Comparison of ENCODE assay signal across 8 cellular contexts in genomic region chr12:8243682-8244161, GRCh38. TPM values are rescaled to one million over a fixed set of nuclear protein-coding genes. Genes with fewer than 3 reads are reported as not detected.
DNase-seq lines count a peak whose midpoint lies in the region; ATAC-seq, FAIRE-seq and TF ChIP-seq lines count a peak whose summit lies in the region.
"Not testable (repeated sequence)": the region's sequence is repeated elsewhere in the genome, so short reads cannot be mapped to it uniquely, and the experiment has no call there.

No MANE protein-coding gene starts in this region.

- H3K27me3 Mint-ChIP-seq in activated naive CD8-positive, alpha-beta T cell treated with anti-CD3 and anti-CD28 coated beads for 36 hours: not testable (repeated sequence)

- POLR2A ChIA-PET in HepG2 (lab: Yijun Ruan, JAX): not testable (repeated sequence)

- TF ChIP-seq RAD21 in HepG2 (CRISPR knock-in tag; IDR thresholded peaks at IDR 0.05): not testable (repeated sequence)

- not testable (repeated sequence) for H3K27ac ChIP-seq in KMS-11
- peak overlapping the region; percentile 60; the same call in 1 of the 2 replicates for H3K27ac ChIP-seq in SJSA1
- peak overlapping the region; percentile 66 for H3K27ac ChIP-seq in HepG2 (ENCODE audit: extremely low read length, insufficient read depth, low read length)
- peak overlapping the region; percentile 81 to 86 for H3K27ac ChIP-seq in prostate gland
- H3K27ac ChIP-seq in uterus: peak overlapping the region; percentile 85 to 96

- H3K4me1 Mint-ChIP-seq in activated naive CD8-positive, alpha-beta T cell treated with anti-CD3 and anti-CD28 coated beads for 36 hours: peaks cover 24% of the 10 kb centered on the region

- WGBS in HepG2 (ENCODE audit: low lambda C conversion rate): 4% methylated on average over 11 of the region's 35 CpGs
- 1% methylated on average over 31 of the region's 35 CpGs for WGBS in prostate gland

- peak; percentile 21 for DNase-seq in DMS79 treated with DMSO at 0.1 percent for 48 hours (lab: John Stamatoyannopoulos, UW)
- not testable (repeated sequence) for DNase-seq in SJSA1 (ENCODE audit: low read depth in 1 of 2, low spot score in 2 of 2); activated naive CD8-positive, alpha-beta T cell treated with anti-CD3 and anti-CD28 coated beads for 36 hours; epithelial cell of proximal tubule (ENCODE audit: low read depth); HepG2 (ENCODE audit: low spot score); prostate gland (ENCODE audit: low spot score); uterus

- H3K27ac Mint-ChIP-seq in activated naive CD8-positive, alpha-beta T cell treated with anti-CD3 and anti-CD28 coated beads for 36 hours: peak overlapping the region; percentile 85

- H2AFZ ChIP-seq in KMS-11 (ENCODE audit: low read depth): peak overlapping the region; percentile 64
- H2AFZ ChIP-seq in HepG2 (ENCODE audit: low read length): peak overlapping the region; percentile 42

- FAIRE-seq in HepG2 (lab: Jason Lieb, UNC): not testable (repeated sequence)

- intact Hi-C loops in HepG2 (cut with micrococcal nuclease; ENCODE audit: unreplicated experiment); uterus (cut with DNase I; ENCODE audit: low total_unique reads): not testable (repeated sequence)
- intact Hi-C loops in prostate gland (cut with DNase I): loop anchor here (5.0 kb wide), 1 partner anchor 211 kb away; the partner anchor contains the start of gene FOXJ2

- H3K4me3 Mint-ChIP-seq in activated naive CD8-positive, alpha-beta T cell treated with anti-CD3 and anti-CD28 coated beads for 36 hours: peak overlapping the region; percentile 91

- not testable (repeated sequence) for H3K27me3 ChIP-seq in KMS-11 (ENCODE audit: insufficient read depth, low read depth); SJSA1 (replicated peaks); HepG2 (ENCODE audit: control insufficient read depth in 1 of 2, insufficient read depth in 2 of 2, low read length in 2 of 2); prostate gland (replicated peaks; ENCODE audit: insufficient read depth); uterus

- BruUV-seq in HepG2 (replicated peaks; lab: Mats Ljungman, UMichigan): not testable (repeated sequence)

- H3K4me2 ChIP-seq in KMS-11 (peak overlapping the region; percentile 64), HepG2 (ENCODE audit: low read depth, low read length) (peak overlapping the region; percentile 79)

- not testable (repeated sequence) for H4K20me1 ChIP-seq in KMS-11 (ENCODE audit: insufficient read depth); HepG2 (ENCODE audit: insufficient read depth, low read length)

- H3K9ac ChIP-seq in KMS-11 (0 out of 2 replicates have a peak overlapping the region, but pooled peaks have one; percentile 22), HepG2 (ENCODE audit: insufficient read depth, low read depth, low read length) (peak overlapping the region; percentile 58)

- not testable (repeated sequence) for TF ChIP-seq CTCF in KMS-11 (conservative IDR thresholded peaks at IDR 0.05; ENCODE audit: low read depth, low read length); epithelial cell of proximal tubule (conservative IDR thresholded peaks at IDR 0.05; ENCODE audit: low read depth, low read length); HepG2 (CRISPR knock-in tag; IDR thresholded peaks at IDR 0.05); prostate gland (IDR thresholded peaks at IDR 0.05); uterus (IDR thresholded peaks at IDR 0.05)

- H3K36me3 Mint-ChIP-seq in activated naive CD8-positive, alpha-beta T cell treated with anti-CD3 and anti-CD28 coated beads for 36 hours: not testable (repeated sequence)

- TF ChIP-seq EP300 in HepG2 (IDR thresholded peaks at IDR 0.05; ENCODE audit: low read depth in 2 of 2, low read length in 2 of 2); HepG2 (CRISPR knock-in tag; IDR thresholded peaks at IDR 0.05; ENCODE audit: borderline replicate concordance): not testable (repeated sequence)

- peaks cover 22% of the 10 kb centered on the region for H3K4me1 ChIP-seq in KMS-11 (ENCODE audit: low read depth, poor library complexity, severe bottlenecking)
- H3K4me1 ChIP-seq in SJSA1 (replicated peaks); HepG2 (ENCODE audit: insufficient read depth, low read length); prostate gland (replicated peaks); uterus: not testable (repeated sequence)

- in situ Hi-C loops in HepG2 (cut with HindIII; ENCODE audit: extremely low pct_ligation_motif_present, low pct_unique_long_range_greater_than_20kb): loop anchor here (25.0 kb wide), 1 partner anchor 131 kb away; the partner anchor contains the start of gene CLEC4A

- H3K9me3 ChIP-seq in SJSA1 (replicated peaks); HepG2 (ENCODE audit: low read length); prostate gland; uterus: not testable (repeated sequence)

- H3K79me2 ChIP-seq in KMS-11 (ENCODE audit: insufficient read depth, low read depth); HepG2 (ENCODE audit: insufficient read depth, low read length): not testable (repeated sequence)

- not testable (repeated sequence) for H3K9me3 Mint-ChIP-seq in activated naive CD8-positive, alpha-beta T cell treated with anti-CD3 and anti-CD28 coated beads for 36 hours

- CTCF ChIA-PET in HepG2 (lab: Yijun Ruan, JAX; ENCODE audit: low intra/inter-chr PET ratio, low total read pairs): not testable (repeated sequence)

- not testable (repeated sequence) for ATAC-seq in HepG2

- H3K4me3 ChIP-seq in KMS-11 (IDR thresholded peaks at IDR 0.05; ENCODE audit: insufficient read depth, low read depth, low read length): not testable (repeated sequence)
- H3K4me3 ChIP-seq in SJSA1: peak overlapping the region; percentile 69
- peak overlapping the region; percentile 65 for H3K4me3 ChIP-seq in epithelial cell of proximal tubule (ENCODE audit: low read depth, low read length)
- H3K4me3 ChIP-seq in HepG2 (replicated peaks in 1 of 3; ENCODE audit: insufficient read depth in 1 of 3, low read depth in 2 of 3, low read length in 3 of 3): peak overlapping the region; percentile 58 to 73 (median 71)
- peak overlapping the region; percentile 70 to 75 for H3K4me3 ChIP-seq in prostate gland
- H3K4me3 ChIP-seq in uterus: peak overlapping the region; percentile 78 to 90

- H3K36me3 ChIP-seq in KMS-11 (ENCODE audit: insufficient read depth); SJSA1; HepG2 (replicated peaks in 1 of 2; ENCODE audit: control insufficient read depth in 1 of 2, insufficient read depth in 2 of 2, low read length in 2 of 2); prostate gland; uterus: not testable (repeated sequence)

- TF ChIP-seq POLR2A in HepG2 (IDR thresholded peaks at IDR 0.05; ENCODE audit: insufficient read depth in 1 of 2, low read depth in 2 of 2, low read length in 2 of 2) (peak; percentile 17 to 60; a peak in 1 of 4 replicates), uterus (IDR thresholded peaks at IDR 0.05) (peak in 1 of 2 donors; percentile 86)
- not testable (repeated sequence) for TF ChIP-seq POLR2A in prostate gland (IDR thresholded peaks at IDR 0.05)

TF ChIP-seq in HepG2, 621 proteins besides CTCF, POLR2A, EP300 and RAD21 (continues in another document):
- TF ChIP-seq YEATS4 (CRISPR knock-in tag; IDR thresholded peaks at IDR 0.05; ENCODE audit: borderline replicate concordance): peak; percentile 63
- 0 out of 2 replicates have a peak, but pooled peaks have one; percentile 12 for TF ChIP-seq HOXA3 (CRISPR knock-in tag; IDR thresholded peaks at IDR 0.05)
- TF ChIP-seq THAP11 (CRISPR knock-in tag; IDR thresholded peaks at IDR 0.05): peak; percentile 0; the same call in 1 of the 2 replicates
- TF ChIP-seq ZFY (CRISPR knock-in tag; IDR thresholded peaks at IDR 0.05): peak; percentile 62
- TF ChIP-seq GABPB1 (CRISPR knock-in tag; IDR thresholded peaks at IDR 0.05): peak; percentile 17; the same call in 1 of the 2 replicates
- peak; percentile 46; the same call in 1 of the 2 replicates for TF ChIP-seq ZFX (CRISPR knock-in tag; IDR thresholded peaks at IDR 0.05; ENCODE audit: low read depth)

RNA-seq across cellular contexts. Expression of gene FAM90A1, which starts 16.3 kb away (rescaled TPM):
- total RNA-seq in SJSA1 (2014; rRNA removed; shearing (Covaris generic)): not detected in 2 replicates
- total RNA-seq in activated naive CD8-positive, alpha-beta T cell treated with anti-CD3 and anti-CD28 coated beads for 36 hours: under 1 TPM; 0.40 to 0.41 TPM
- total RNA-seq in epithelial cell of proximal tubule (0.23 TPM in 1 of 2 replicates, not detected in the other), HepG2 (2016; rRNA removed; fragmentation: Illumina TruSeq; extraction: Trizol) (not detected in 2 replicates), prostate gland (under 1 TPM; 0.18 to 0.68 TPM), uterus (under 1 TPM in 1 of 4 donors, not detected in 3; 0.21 TPM)
- not detected in 2 replicates for total RNA-seq in HepG2 (2016; cell fraction: cytosol; rRNA removed; fragmentation: Illumina TruSeq; extraction: Trizol; ENCODE audit: low read depth)
- total RNA-seq in HepG2 (2016; cell fraction: insoluble cytoplasmic fraction; rRNA removed; fragmentation: Illumina TruSeq; extraction: Trizol): not detected in 2 replicates
- not detected in 2 replicates for total RNA-seq in HepG2 (2016; cell fraction: membrane; rRNA removed; fragmentation: Illumina TruSeq; extraction: Trizol)
- total RNA-seq in HepG2 (2016; cell fraction: nucleus; rRNA removed; fragmentation: Illumina TruSeq; extraction: Trizol): not detected in 2 replicates
- not detected in 2 replicates for polyA plus RNA-seq in HepG2 (2011; rRNA removed)
- not detected in 2 replicates for polyA plus RNA-seq in HepG2 (2011; cell fraction: cytosol; rRNA removed)
- not detected in 2 replicates for polyA plus RNA-seq in HepG2 (2011; cell fraction: nucleus; rRNA removed)
- not detected in 2 replicates for polyA plus RNA-seq in HepG2 (2012)
- polyA plus RNA-seq in HepG2 (2016; cell fraction: cytosol; fragmentation: Illumina TruSeq; extraction: Trizol; ENCODE audit: low read depth): not detected in 2 replicates
- not detected in 2 replicates for polyA plus RNA-seq in HepG2 (2016; cell fraction: insoluble cytoplasmic fraction; fragmentation: Illumina TruSeq; extraction: Trizol; ENCODE audit: low read depth)
- not detected in 2 replicates for polyA plus RNA-seq in HepG2 (2016; cell fraction: membrane; fragmentation: Illumina TruSeq; extraction: Trizol; ENCODE audit: low read depth)
- polyA plus RNA-seq in HepG2 (2016; cell fraction: nucleus; fragmentation: Illumina TruSeq; extraction: Trizol; ENCODE audit: insufficient read depth, low read depth): not detected in 2 replicates
- polyA minus RNA-seq in HepG2 (2011; rRNA and poly(A)+ RNA removed; ENCODE audit: low replicate concordance): not detected in 2 replicates
- not detected in 2 replicates for polyA minus RNA-seq in HepG2 (2011; cell fraction: cytosol; rRNA and poly(A)+ RNA removed)
- polyA minus RNA-seq in HepG2 (2011; cell fraction: nucleus; rRNA and poly(A)+ RNA removed): not detected in 2 replicates
